Comparison of ENCODE assay signal across 8 cellular contexts in the genomic region with DNA sequence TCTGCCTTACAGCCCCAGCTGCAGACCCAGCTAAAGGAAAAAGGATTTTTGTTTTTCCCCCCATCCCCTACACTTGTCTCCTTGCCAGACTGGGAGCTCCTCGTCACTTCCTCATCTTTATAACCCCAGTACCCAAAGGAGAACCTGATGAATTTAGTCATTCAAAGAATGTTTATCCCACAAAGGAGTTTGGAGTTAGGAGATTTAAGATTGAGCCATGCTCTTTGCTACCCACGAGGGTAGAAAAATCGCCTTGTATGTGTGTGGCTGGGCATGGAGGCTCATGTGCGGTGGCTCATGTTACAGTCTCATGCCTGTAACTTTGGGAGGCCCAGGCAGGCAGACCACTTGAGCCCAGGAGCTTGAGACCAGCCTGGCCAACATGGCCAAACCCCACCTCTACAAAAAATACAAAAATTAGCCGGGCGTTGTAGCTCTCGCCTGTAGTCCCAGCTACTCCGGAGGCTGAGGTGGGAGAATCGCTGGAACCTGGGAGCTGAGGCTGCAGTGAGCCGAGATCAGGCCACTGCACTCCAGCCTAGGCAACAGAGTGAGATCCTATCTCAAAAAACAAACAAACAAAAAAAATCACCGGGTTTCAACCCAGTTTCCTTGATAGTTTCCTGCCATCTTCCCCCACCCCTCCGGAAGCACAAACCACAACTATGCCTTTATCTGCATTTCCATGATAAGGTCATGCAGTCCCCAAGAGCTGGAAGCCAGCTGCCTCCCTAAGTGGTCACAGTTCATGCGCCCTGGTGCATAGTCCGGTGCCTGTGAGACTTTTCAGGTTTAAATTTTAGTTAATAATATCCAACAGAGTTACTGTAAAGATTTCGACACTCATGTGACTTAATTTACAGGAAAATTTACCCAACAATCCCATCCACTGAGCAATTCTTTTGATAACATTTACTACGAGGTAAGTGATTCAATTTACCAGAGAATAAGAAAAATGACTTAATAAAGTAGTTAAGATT. TPM values are rescaled to one million over a fixed set of nuclear protein-coding genes. Genes with fewer than 3 reads are reported as not detected.
DNase-seq lines count a peak whose midpoint lies in the region; ATAC-seq and TF ChIP-seq lines count a peak whose summit lies in the region.

No MANE protein-coding gene starts in this region.

- H3K9me3 ChIP-seq in BE2C: no peaks in the 10 kb centered on the region
- H3K9me3 ChIP-seq in HUES6 (ENCODE audit: control insufficient read depth, insufficient read depth, low read depth, low read length): no peaks in the 10 kb centered on the region

- peak overlapping the region; percentile 94 for H3K4me3 Mint-ChIP-seq in activated CD4-positive, alpha-beta memory T cell treated with anti-CD3 and anti-CD28 coated beads for 36 hours

- H3K4me3 ChIP-seq in BE2C (ENCODE audit: low read depth, low read length) (peak overlapping the region; percentile 79), HUES6 (ENCODE audit: low read depth, low read length) (peak overlapping the region; percentile 70), fibroblast of mammary gland (ENCODE audit: control insufficient read depth, low read depth, low read length) (peak overlapping the region; percentile 65)

- CTCF ChIA-PET in activated CD4-positive, alpha-beta memory T cell treated with anti-CD3 and anti-CD28 coated beads for 36 hours (lab: Charles Lee): interaction anchor here (1.2 to 2.7 kb wide), 2 partner anchors 16 to 18 kb away, joined by 3 to 13 read pairs; no protein-coding TSS in a partner anchor

- peaks cover 51% of the 10 kb centered on the region for H3K4me1 Mint-ChIP-seq in activated CD4-positive, alpha-beta memory T cell treated with anti-CD3 and anti-CD28 coated beads for 36 hours (ENCODE audit: low read depth)

- H3K27ac Mint-ChIP-seq in activated CD4-positive, alpha-beta memory T cell treated with anti-CD3 and anti-CD28 coated beads for 36 hours: peak overlapping the region; percentile 97

- POLR2A ChIA-PET in activated CD4-positive, alpha-beta memory T cell treated with anti-CD3 and anti-CD28 coated beads for 36 hours (lab: Charles Lee): interaction anchor here (0.6 kb wide), 1 partner anchor 30 kb away, joined by 3 read pairs; no protein-coding TSS in a partner anchor

- no peak for ATAC-seq in HG02623 (IDR thresholded peaks at IDR 0.05; ENCODE audit: unreplicated experiment)

- peaks cover 6% of the 10 kb centered on the region for H3K36me3 Mint-ChIP-seq in activated CD4-positive, alpha-beta memory T cell treated with anti-CD3 and anti-CD28 coated beads for 36 hours

- H3K4me1 ChIP-seq in BE2C (peaks cover 5% of the 10 kb centered on the region), HUES6 (ENCODE audit: control insufficient read depth, insufficient read depth, low read length) (peaks cover 22% of the 10 kb centered on the region)

- intact Hi-C loops in activated CD4-positive, alpha-beta memory T cell treated with anti-CD3 and anti-CD28 coated beads for 36 hours (cut with micrococcal nuclease): loop anchor here (2.0 to 10.0 kb wide), 6 partner anchors 50 to 993 kb away; a partner anchor contains a TSS

- H3K27ac ChIP-seq in HUES6 (ENCODE audit: low read depth, low read length): peak overlapping the region; percentile 60; the same call in 1 of the 2 replicates

- no peaks in the 10 kb centered on the region for H3K9me3 Mint-ChIP-seq in activated CD4-positive, alpha-beta memory T cell treated with anti-CD3 and anti-CD28 coated beads for 36 hours

- peak; percentile 43 for DNase-seq in BE2C
- DNase-seq in activated CD4-positive, alpha-beta memory T cell treated with anti-CD3 and anti-CD28 coated beads for 36 hours: peak; percentile 52
- peak; percentile 27 for DNase-seq in fibroblast of mammary gland (ENCODE audit: low read depth)
- DNase-seq in stimulated activated CD8-positive, alpha-beta memory T cell treated with anti-CD3 and anti-CD28 coated beads, Interleukin-4, amount 100 ng/mL, for 48 hours: peak; percentile 44
- no peak for DNase-seq in activated CD8-positive, alpha-beta memory T cell treated with anti-CD3 and anti-CD28 coated beads, Interleukin-2, amount 50 U/mL, for 48 hours
- DNase-seq in AG08395 (ENCODE audit: low spot score): no peak

- no peak for TF ChIP-seq CTCF in BE2C (IDR thresholded peaks at IDR 0.05; ENCODE audit: low read depth, low read length)
- no peak for TF ChIP-seq CTCF in fibroblast of mammary gland (conservative IDR thresholded peaks at IDR 0.05; ENCODE audit: control insufficient read depth, insufficient read depth, low read depth, low read length)

- H3K27me3 ChIP-seq in BE2C (no peaks in the 10 kb centered on the region), HUES6 (ENCODE audit: control insufficient read depth, insufficient read depth, low read length) (no peaks in the 10 kb centered on the region)

- no peaks in the 10 kb centered on the region for H3K36me3 ChIP-seq in BE2C
- H3K36me3 ChIP-seq in HUES6 (ENCODE audit: control insufficient read depth, insufficient read depth, low read length): no peaks in the 10 kb centered on the region; the same call in 1 of the 2 replicates

- H3K9ac ChIP-seq in HUES6 (ENCODE audit: low read length): peak overlapping the region; percentile 35

- H3K27me3 Mint-ChIP-seq in activated CD4-positive, alpha-beta memory T cell treated with anti-CD3 and anti-CD28 coated beads for 36 hours: no peaks in the 10 kb centered on the region

RNA-seq across cellular contexts. Expression of a gene that starts 1.5 kb away (rescaled TPM):
- polyA plus RNA-seq in BE2C (2012; ENCODE audit: insufficient read depth, insufficient read length, low read depth): 19.4 TPM
- total RNA-seq in activated CD4-positive, alpha-beta memory T cell treated with anti-CD3 and anti-CD28 coated beads for 36 hours: 10 to 100 TPM; 47.5 to 48.6 TPM

RNA-seq across cellular contexts. Expression of a gene that starts 7.1 kb away (rescaled TPM):
- 2.3 TPM for polyA plus RNA-seq in BE2C (2012; ENCODE audit: insufficient read depth, insufficient read length, low read depth)
- total RNA-seq in activated CD4-positive, alpha-beta memory T cell treated with anti-CD3 and anti-CD28 coated beads for 36 hours: 10 to 100 TPM; 18.9 to 21.6 TPM

RNA-seq across cellular contexts. Expression of a gene that starts 59.2 kb away (rescaled TPM):
- 83.0 TPM for polyA plus RNA-seq in BE2C (2012; ENCODE audit: insufficient read depth, insufficient read length, low read depth)
- 1 to 10 TPM; 7.7 to 8.4 TPM for total RNA-seq in activated CD4-positive, alpha-beta memory T cell treated with anti-CD3 and anti-CD28 coated beads for 36 hours

Comparison
In these comparisons a context has a peak if more than half of its experiments do, and no peak if none do; other contexts are left out.
1. DNase-seq: peak in BE2C (single experiment), activated CD4-positive, alpha-beta memory T cell treated with anti-CD3 and anti-CD28 coated beads for 36 hours (single experiment), fibroblast of mammary gland (single experiment) and stimulated activated CD8-positive, alpha-beta memory T cell treated with anti-CD3 and anti-CD28 coated beads, Interleukin-4, amount 100 ng/mL, for 48 hours (single experiment); none in activated CD8-positive, alpha-beta memory T cell treated with anti-CD3 and anti-CD28 coated beads, Interleukin-2, amount 50 U/mL, for 48 hours (single experiment) and AG08395 (single experiment).
2. Peak in every context shown above with its lines, with median percentiles within 50 percentile points of each other: H3K4me3 ChIP-seq.